In the genomic region with DNA sequence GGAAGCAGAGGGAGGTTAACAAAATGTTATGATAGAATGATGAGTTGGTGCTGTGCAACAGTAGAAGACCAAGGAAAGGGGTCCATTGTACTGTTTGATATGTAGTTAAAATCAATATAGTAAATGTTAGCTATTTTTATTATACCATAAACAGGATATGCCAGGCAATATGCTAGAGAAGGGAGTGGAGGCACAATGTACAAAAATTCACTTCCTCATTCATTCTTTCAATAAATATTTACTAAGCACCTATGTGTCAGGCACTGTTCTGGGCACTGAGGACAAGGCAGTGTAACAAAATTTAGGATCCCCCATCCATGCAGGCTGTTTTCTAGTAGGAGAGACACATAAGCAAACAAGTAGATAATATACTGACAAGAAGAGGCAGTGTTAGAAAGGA, we compare ENCODE assay signal across 22 cellular contexts.
"Had no signal": no experiment of that assay in that cellular context is flagged by ENCODE, and none has a peak within 500 bp of the region (broad histone marks: within the 10 kb centered on the region; RNA-seq: fewer than 3 reads in every experiment).

No MANE protein-coding gene starts in this region.

- H3K4me3 Mint-ChIP-seq: T-cell had no signal

- H3K9me2 ChIP-seq: SK-N-SH had no signal

- ATAC-seq: T-cell had no signal

- H3K9me3 Mint-ChIP-seq: T-cell had no signal

- DNase-seq: KBM-7, MG63, NCI-H1092, NCI-H1105 treated with DMSO at 0.1 percent for 48 hours, NCI-H1417 treated with DMSO at 0.1 percent for 48 hours, NCI-H146, NCI-H1694 treated with DMSO at 0.1 percent for 48 hours, NCI-H1930, NCI-H2081, NCI-H2107, NCI-H2227 treated with DMSO at 0.1 percent for 48 hours, NCI-H524, NCI-H526 treated with DMSO at 0.1 percent for 48 hours, NCI-H748 treated with DMSO at 0.1 percent for 48 hours, Right ventricle myocardium superior, RPMI8226, SIG-M5, SK-N-SH, SW 1271, T-cell had no signal

- H3K36me3 Mint-ChIP-seq: T-cell had no signal

- H3K4me2 ChIP-seq: SK-N-SH had no signal

- H3K9me3 ChIP-seq: MG63, SJSA1, SK-N-SH had no signal

- H3K27ac Mint-ChIP-seq: T-cell had no signal

- H3K36me3 ChIP-seq: MG63 had no signal

- H3K4me3 ChIP-seq: MG63, SJSA1 had no signal

- H3K27me3 ChIP-seq: MG63, SJSA1 had no signal

- H3K4me1 Mint-ChIP-seq: T-cell had no signal

- H3K27ac ChIP-seq: HL-60, SJSA1 had no signal
